In genomic region chr5:16934123-16934522, GRCh38 we compare ENCODE assay signal across 8 cellular contexts.
DNase-seq lines count a peak whose midpoint lies in the region; ATAC-seq and TF ChIP-seq lines count a peak whose summit lies in the region.

No MANE protein-coding gene starts in this region.

- peak; percentile 70 for ATAC-seq in GM18861 (IDR thresholded peaks at IDR 0.05; ENCODE audit: unreplicated experiment)
- ATAC-seq in HG03108 (IDR thresholded peaks at IDR 0.05; ENCODE audit: unreplicated experiment), result peak; percentile 60

- DNase-seq in COLO668 (lab: John Stamatoyannopoulos, UW; ENCODE audit: unreplicated experiment) (peak; percentile 88), NCI-H82 (lab: John Stamatoyannopoulos, UW) (peak; percentile 83), astrocyte of the spinal cord (ENCODE audit: low read depth, low spot score) (peak; percentile 82), islet precursor cell (peak; percentile 84), inferior parietal cortex (ENCODE audit: extremely low spot score) (no peak)
- peak; percentile 4 for DNase-seq in stimulated activated CD4-positive, alpha-beta T cell treated with anti-CD3 and anti-CD28 coated beads, Interleukin-4, amount 100 ng/mL, for 24 hours

- H3K4me3 ChIP-seq in astrocyte of the spinal cord (ENCODE audit: low read depth, low read length), result peak overlapping the region; percentile 88

- in situ Hi-C loops in astrocyte of the spinal cord (cut with HindIII; ENCODE audit: low sequenced_read_pairs), result no loop called here

- peak; percentile 96 for TF ChIP-seq CTCF in astrocyte of the spinal cord (IDR thresholded peaks at IDR 0.05; ENCODE audit: low read depth, low read length)
